ENCODE assay signal across 8 cellular contexts in the genomic region with DNA sequence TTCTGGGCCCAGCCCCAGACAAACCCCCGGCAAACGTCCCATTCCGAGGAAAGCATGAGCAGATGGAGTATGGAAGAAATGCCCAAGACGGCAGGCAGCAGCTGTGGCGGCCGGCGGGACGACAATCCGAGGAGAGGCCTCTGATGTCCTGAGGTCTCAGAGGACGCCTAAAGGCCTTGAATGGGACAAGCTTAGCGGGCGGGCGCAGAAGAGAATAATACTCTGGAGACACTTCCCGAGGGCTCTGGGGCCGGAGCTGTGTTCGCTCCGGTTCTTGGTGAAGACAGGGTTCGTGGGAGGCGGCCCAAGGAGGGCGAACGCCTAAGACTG. TPM values are rescaled to one million over a fixed set of nuclear protein-coding genes. Genes with fewer than 3 reads are reported as not detected.
A peak's percentile ranks its signal among the peaks of the same experiment; 100 is the strongest.
DNase-seq lines count a peak whose midpoint lies in the region; ATAC-seq, FAIRE-seq and TF ChIP-seq lines count a peak whose summit lies in the region.

No MANE protein-coding gene starts in this region.

- peak overlapping the region; percentile 91 for H3K27ac Mint-ChIP-seq in activated CD4-positive, alpha-beta memory T cell treated with anti-CD3 and anti-CD28 coated beads, Interleukin-2, amount 10 ng/mL, durations not matched to agents 7 days and 5 days

- H3K4me1 Mint-ChIP-seq in activated CD4-positive, alpha-beta memory T cell treated with anti-CD3 and anti-CD28 coated beads, Interleukin-2, amount 10 ng/mL, durations not matched to agents 7 days and 5 days: peaks cover 52% of the 10 kb centered on the region

- H3K4me2 ChIP-seq in HCT116 (ENCODE audit: low read length) (peak overlapping the region; percentile 99), hepatocyte (peak overlapping the region; percentile 79), smooth muscle cell (peak overlapping the region; percentile 83)

- no peaks in the 10 kb centered on the region for H3K9me2 ChIP-seq in HCT116 (ENCODE audit: insufficient read depth)
- no peaks in the 10 kb centered on the region for H3K9me2 ChIP-seq in hepatocyte (replicated peaks; ENCODE audit: insufficient read depth)

- ATAC-seq in HCT116: peak; percentile 33; the same call in 1 of the 2 replicates

- H3K79me2 ChIP-seq in HCT116 (ENCODE audit: insufficient read depth, low read length): peaks cover 8% of the 10 kb centered on the region
- H3K79me2 ChIP-seq in hepatocyte: peaks cover 24% of the 10 kb centered on the region
- H3K79me2 ChIP-seq in smooth muscle cell (ENCODE audit: low read depth): peaks cover 7% of the 10 kb centered on the region

- H3K4me3 Mint-ChIP-seq in activated CD4-positive, alpha-beta memory T cell treated with anti-CD3 and anti-CD28 coated beads, Interleukin-2, amount 10 ng/mL, durations not matched to agents 7 days and 5 days: peak overlapping the region; percentile 93

- H3K36me3 ChIP-seq in HCT116 (ENCODE audit: control insufficient read depth in 1 of 2, insufficient read depth in 2 of 2, low read length in 2 of 2) (peaks cover 34 to 46% of the 10 kb centered on the region in 2 experiments), hepatocyte (replicated peaks; ENCODE audit: insufficient read depth, low read depth) (no peaks in the 10 kb centered on the region), smooth muscle cell (ENCODE audit: low read depth) (no peaks in the 10 kb centered on the region)

- H3K9ac ChIP-seq in HCT116 (ENCODE audit: low read length) (peak overlapping the region; percentile 78), smooth muscle cell (ENCODE audit: low read depth) (peak overlapping the region; percentile 33)

- H3F3A ChIP-seq in smooth muscle cell (ENCODE audit: low read depth): peaks cover 28% of the 10 kb centered on the region

- no peaks in the 10 kb centered on the region for H3K27me3 Mint-ChIP-seq in activated CD4-positive, alpha-beta memory T cell treated with anti-CD3 and anti-CD28 coated beads, Interleukin-2, amount 10 ng/mL, durations not matched to agents 7 days and 5 days

- no peaks in the 10 kb centered on the region for H4K20me1 ChIP-seq in HCT116 (ENCODE audit: insufficient read depth)
- no peaks in the 10 kb centered on the region for H4K20me1 ChIP-seq in hepatocyte (ENCODE audit: insufficient read depth, poor library complexity, severe bottlenecking)
- no peaks in the 10 kb centered on the region for H4K20me1 ChIP-seq in smooth muscle cell (ENCODE audit: low read depth)

- no peak for TF ChIP-seq POLR2A in HCT116 (IDR thresholded peaks at IDR 0.05; ENCODE audit: borderline replicate concordance, extremely low read depth, insufficient read depth, insufficient read length)

- RAD21 ChIA-PET in HCT116 (lab: Charles Lee; ENCODE audit: low non-redundant PET in 1 of 2, low total read pairs in 2 of 2, uncharacterized antibody in 2 of 2, unreplicated experiment in 2 of 2): no interaction called here

- WGBS in hepatocyte (ENCODE audit: low lambda C conversion rate, missing lambda C conversion rate): 5% methylated on average over 21 of the region's 21 CpGs
- WGBS in smooth muscle cell (ENCODE audit: low lambda C conversion rate): 8% methylated on average over 21 of the region's 21 CpGs

- H2AFZ ChIP-seq in HCT116 (ENCODE audit: low read depth, low read length, poor library complexity, severe bottlenecking) (no peak overlapping the region), hepatocyte (peak overlapping the region; percentile 45), smooth muscle cell (ENCODE audit: low read depth) (no peak overlapping the region)

- H3K27ac ChIP-seq in HCT116 (ENCODE audit: low read depth, low read length) (peak overlapping the region; percentile 74), hepatocyte (peak overlapping the region; percentile 88), smooth muscle cell (ENCODE audit: low read depth) (peak overlapping the region; percentile 63)

- no peaks in the 10 kb centered on the region for H3K9me3 Mint-ChIP-seq in activated CD4-positive, alpha-beta memory T cell treated with anti-CD3 and anti-CD28 coated beads, Interleukin-2, amount 10 ng/mL, durations not matched to agents 7 days and 5 days

- intact Hi-C loops in HCT116 (cut with micrococcal nuclease): loop anchor here (1.0 kb wide), 1 partner anchor 18 kb away; the partner anchor contains the start of gene BRPF1

- DNase-seq in HCT116 (ENCODE audit: low read depth, low spot score) (no peak), hepatocyte (ENCODE audit: low spot score) (no peak), smooth muscle cell (lab: John Stamatoyannopoulos, UW; ENCODE audit: unreplicated experiment) (no peak), NOMO-1 treated with DMSO at 0.1 percent for 48 hours (lab: John Stamatoyannopoulos, UW; ENCODE audit: unreplicated experiment) (no peak), D721Med (ENCODE audit: insufficient read length, low spot score) (no peak), HuH-7.5 (ENCODE audit: low spot score) (no peak), NCI-H146 treated with DMSO at 0.1 percent for 48 hours (lab: John Stamatoyannopoulos, UW; ENCODE audit: unreplicated experiment) (no peak)
- DNase-seq in activated CD4-positive, alpha-beta memory T cell treated with anti-CD3 and anti-CD28 coated beads, Interleukin-2, amount 10 ng/mL, durations not matched to agents 7 days and 5 days: no peak

- H3K9me3 ChIP-seq in HCT116 (ENCODE audit: control insufficient read depth in 1 of 2, insufficient read depth in 1 of 2, low read depth in 1 of 2, low read length in 2 of 2): no peaks in the 10 kb centered on the region
- H3K9me3 ChIP-seq in hepatocyte (ENCODE audit: low read depth): no peaks in the 10 kb centered on the region
- no peaks in the 10 kb centered on the region for H3K9me3 ChIP-seq in smooth muscle cell (replicated peaks; ENCODE audit: low read depth)

- CTCF ChIA-PET in HCT116 (lab: Charles Lee): interaction anchor here (1.4 kb wide), 1 partner anchor 33 kb away, joined by 3 read pairs; no protein-coding TSS in a partner anchor
- CTCF ChIA-PET in activated CD4-positive, alpha-beta memory T cell treated with anti-CD3 and anti-CD28 coated beads, Interleukin-2, amount 10 ng/mL, durations not matched to agents 7 days and 5 days (lab: Charles Lee): interaction anchor here (0.7 to 2.7 kb wide), 7 partner anchors 14 to 396 kb away, joined by 3 to 11 read pairs (median 4); partner anchors contain the start of genes ARPC4 and TADA3

- POLR2A ChIA-PET in HCT116 (lab: Charles Lee): interaction anchor here (0.7 to 1.4 kb wide), 2 partner anchors 18 to 653 kb away, joined by 3 to 9 read pairs; partner anchors contain the start of gene BRPF1
- POLR2A ChIA-PET in activated CD4-positive, alpha-beta memory T cell treated with anti-CD3 and anti-CD28 coated beads, Interleukin-2, amount 10 ng/mL, durations not matched to agents 7 days and 5 days (lab: Charles Lee): interaction anchor here (0.9 to 11.9 kb wide), 10 partner anchors 10 to 353 kb away, joined by 3 to 158 read pairs (median 12); partner anchors contain the start of genes ARPC4, BRPF1, CAMK1 and FANCD2

- TF ChIP-seq CTCF in HCT116 (IDR thresholded peaks at IDR 0.05 in 2 of 3, conservative IDR thresholded peaks at IDR 0.05 in 1 of 3; ENCODE audit: borderline replicate concordance in 1 of 3, insufficient read depth in 1 of 3, low read depth in 2 of 3, low read length in 2 of 3): no peak
- no peak for TF ChIP-seq CTCF in hepatocyte (IDR thresholded peaks at IDR 0.05; ENCODE audit: poor library complexity)
- TF ChIP-seq CTCF in smooth muscle cell (IDR thresholded peaks at IDR 0.05; ENCODE audit: borderline replicate concordance, insufficient read depth, poor library complexity, severe bottlenecking): no peak
- TF ChIP-seq CTCF in D721Med (IDR thresholded peaks at IDR 0.05; ENCODE audit: insufficient read depth, missing control alignments): no peak

- H3K36me3 Mint-ChIP-seq in activated CD4-positive, alpha-beta memory T cell treated with anti-CD3 and anti-CD28 coated beads, Interleukin-2, amount 10 ng/mL, durations not matched to agents 7 days and 5 days (ENCODE audit: low read depth): peaks cover 67% of the 10 kb centered on the region

- TF ChIP-seq RAD21 in HCT116 (IDR thresholded peaks at IDR 0.05; ENCODE audit: low read depth): no peak

- BruUV-seq in HCT116 (replicated peaks; lab: Mats Ljungman, UMichigan): TSS peak; percentile 85

- H3K27me3 ChIP-seq in HCT116 (ENCODE audit: insufficient read depth, low read length): no peaks in the 10 kb centered on the region
- H3K27me3 ChIP-seq in hepatocyte: no peaks in the 10 kb centered on the region
- H3K27me3 ChIP-seq in smooth muscle cell (ENCODE audit: low read depth): no peaks in the 10 kb centered on the region

- no peak for FAIRE-seq in D721Med (lab: Jason Lieb, UNC)

- H3K4me3 ChIP-seq in HCT116 (replicated peaks in 1 of 2; ENCODE audit: low read depth in 1 of 2, low read length in 2 of 2) (peak overlapping the region; percentile 73 to 82), hepatocyte (peak overlapping the region; percentile 14), smooth muscle cell (peak overlapping the region; percentile 62)

- H3K4me1 ChIP-seq in HCT116 (ENCODE audit: control insufficient read depth in 1 of 2, insufficient read depth in 2 of 2, low read length in 2 of 2): peaks cover 8 to 18% of the 10 kb centered on the region in 2 experiments
- peaks cover 8% of the 10 kb centered on the region for H3K4me1 ChIP-seq in hepatocyte (ENCODE audit: insufficient read depth)
- peaks cover 10% of the 10 kb centered on the region for H3K4me1 ChIP-seq in smooth muscle cell (ENCODE audit: low read depth)

RNA-seq across cellular contexts. Expression of gene OGG1, which starts 0.5 kb away (rescaled TPM):
- 16.3 TPM for total RNA-seq in HCT116 (2021; ENCODE audit: unreplicated experiment)
- polyA plus RNA-seq in HCT116 (2012): 12.0 and 12.4 TPM in 2 replicates
- total RNA-seq in activated CD4-positive, alpha-beta memory T cell treated with anti-CD3 and anti-CD28 coated beads, Interleukin-2, amount 10 ng/mL, durations not matched to agents 7 days and 5 days: 10 to 100 TPM; 29.5 to 34.3 TPM
- 34.7 and 38.7 TPM in 2 replicates for total RNA-seq in hepatocyte
- polyA plus RNA-seq in hepatocyte: 43.2 and 48.9 TPM in 2 replicates
- total RNA-seq in smooth muscle cell: 13.4 and 16.0 TPM in 2 replicates
- 22.3 and 24.6 TPM in 2 replicates for polyA plus RNA-seq in smooth muscle cell

RNA-seq across cellular contexts. Expression of gene BRPF1, which starts 17.8 kb away (rescaled TPM):
- total RNA-seq in HCT116 (2021; ENCODE audit: unreplicated experiment): 23.6 TPM
- 16.9 and 18.5 TPM in 2 replicates for polyA plus RNA-seq in HCT116 (2012)
- total RNA-seq in activated CD4-positive, alpha-beta memory T cell treated with anti-CD3 and anti-CD28 coated beads, Interleukin-2, amount 10 ng/mL, durations not matched to agents 7 days and 5 days: 10 to 100 TPM; 38.9 to 41.9 TPM
- total RNA-seq in hepatocyte: 9.6 and 10.7 TPM in 2 replicates
- 9.1 and 9.3 TPM in 2 replicates for polyA plus RNA-seq in hepatocyte
- 11.5 and 13.9 TPM in 2 replicates for total RNA-seq in smooth muscle cell
- polyA plus RNA-seq in smooth muscle cell: 14.3 and 17.1 TPM in 2 replicates

RNA-seq across cellular contexts. Expression of gene CAMK1, which starts 20.4 kb away (rescaled TPM):
- total RNA-seq in HCT116 (2021; ENCODE audit: unreplicated experiment) (19.7 TPM), hepatocyte (9.7 and 11.8 TPM in 2 replicates), smooth muscle cell (3.9 and 6.4 TPM in 2 replicates)
- 20.6 and 21.8 TPM in 2 replicates for polyA plus RNA-seq in HCT116 (2012)
- total RNA-seq in activated CD4-positive, alpha-beta memory T cell treated with anti-CD3 and anti-CD28 coated beads, Interleukin-2, amount 10 ng/mL, durations not matched to agents 7 days and 5 days: 10 to 100 TPM; 18.5 to 20.2 TPM
- polyA plus RNA-seq in hepatocyte (12.4 and 16.1 TPM in 2 replicates), smooth muscle cell (6.3 and 10.9 TPM in 2 replicates)

RNA-seq across cellular contexts. Expression of gene TADA3, which starts 43.0 kb away (rescaled TPM):
- total RNA-seq in HCT116 (2021; ENCODE audit: unreplicated experiment) (72.0 TPM), hepatocyte (65.5 and 70.4 TPM in 2 replicates), smooth muscle cell (50.9 and 51.8 TPM in 2 replicates)
- 57.9 and 70.3 TPM in 2 replicates for polyA plus RNA-seq in HCT116 (2012)
- 10 to 100 TPM; 88.1 to 88.3 TPM for total RNA-seq in activated CD4-positive, alpha-beta memory T cell treated with anti-CD3 and anti-CD28 coated beads, Interleukin-2, amount 10 ng/mL, durations not matched to agents 7 days and 5 days
- polyA plus RNA-seq in hepatocyte (55.5 and 61.2 TPM in 2 replicates), smooth muscle cell (72.5 and 79.6 TPM in 2 replicates)

RNA-seq across cellular contexts. Expression of gene ARPC4, which starts 43.6 kb away (rescaled TPM):
- total RNA-seq in HCT116 (2021; ENCODE audit: unreplicated experiment) (110 TPM), hepatocyte (175 and 182 TPM in 2 replicates), smooth muscle cell (93.9 and 143 TPM in 2 replicates)
- 61.8 and 89.3 TPM in 2 replicates for polyA plus RNA-seq in HCT116 (2012)
- 100 to 1,000 TPM; 255 to 266 TPM for total RNA-seq in activated CD4-positive, alpha-beta memory T cell treated with anti-CD3 and anti-CD28 coated beads, Interleukin-2, amount 10 ng/mL, durations not matched to agents 7 days and 5 days
- polyA plus RNA-seq in hepatocyte (132 and 149 TPM in 2 replicates), smooth muscle cell (128 and 130 TPM in 2 replicates)

Comparison
In these comparisons a context has a peak if more than half of its experiments do, and no peak if none do; other contexts are left out.
1. H3K4me3 ChIP-seq: peak in every context shown above with its lines; median percentile 78 in HCT116; 62 in smooth muscle cell; 14 in hepatocyte.